ENCODE assay signal across 26 cellular contexts in the genomic region with DNA sequence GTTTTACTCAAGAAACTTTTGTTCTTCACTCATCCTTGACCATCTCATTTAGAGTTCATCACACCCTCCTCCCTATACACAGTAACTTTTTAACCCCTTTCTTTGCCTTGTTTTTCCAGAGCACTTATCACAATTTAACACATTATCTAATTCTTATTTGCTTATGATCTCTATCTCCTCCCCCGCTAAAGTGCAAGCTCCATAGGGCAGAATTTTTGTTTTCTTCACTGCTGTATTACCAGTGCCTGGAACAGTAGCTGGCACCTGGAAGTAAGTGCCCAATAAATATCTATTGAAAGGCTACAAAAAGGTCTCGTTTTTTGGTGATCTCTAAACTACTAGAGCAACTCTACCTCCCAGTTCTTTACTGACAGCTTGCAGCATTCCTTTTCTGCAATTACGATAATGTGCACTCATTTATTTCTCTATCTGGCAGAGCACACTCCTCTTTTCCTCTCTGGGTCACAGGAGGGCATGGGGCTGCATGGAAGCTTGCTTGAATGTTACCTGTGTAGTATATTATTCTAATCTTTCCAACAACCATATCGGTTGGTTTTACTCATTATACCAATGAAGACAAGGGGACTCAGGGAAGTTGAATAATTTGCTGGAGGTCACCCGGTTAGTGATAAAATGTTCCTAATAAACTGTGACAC. TPM values are rescaled to one million over a fixed set of nuclear protein-coding genes. Genes with fewer than 3 reads are reported as not detected.
"Had no signal": no experiment of that assay in that cellular context is flagged by ENCODE, and none has a peak within 500 bp of the region (broad histone marks: within the 10 kb centered on the region; RNA-seq: fewer than 3 reads in every experiment).

No MANE protein-coding gene starts in this region.

- H3K4me1 ChIP-seq: Peyer's patch had no signal

- ATAC-seq: K562, Right ventricle myocardium inferior, SK-N-SH treated with all-trans-retinoic acid at 6 μM for 48 hours had no signal

- H2AFZ ChIP-seq: PC-9 had no signal

- H3K9ac ChIP-seq: KMS-11 had no signal

- H3K27me3 Mint-ChIP-seq: IgD-negative memory B cell had no signal

- H3K4me2 ChIP-seq: KMS-11, PC-9 had no signal

- H3K27ac Mint-ChIP-seq: IgD-negative memory B cell had no signal

- H3K4me3 Mint-ChIP-seq: IgD-negative memory B cell had no signal

- H3K4me3 ChIP-seq: K562, PC-9, Peyer's patch, SJCRH30 had no signal

- H3K9me3 ChIP-seq: Peyer's patch, SJCRH30 had no signal

- DNase-seq: Kasumi-1, MM.1S, NCI-H1092 treated with DMSO at 0.1 percent for 48 hours, NCI-H1436, NCI-H187, NCI-H2029, NCI-H2081 treated with DMSO at 0.1 percent for 48 hours, NCI-H2171, NCI-H226, NCI-H446, NCI-H510A, NCI-H524 treated with DMSO at 0.1 percent for 48 hours, NCI-H774, PC-9, Peyer's patch, SHP77 treated with DMSO at 0.1 percent for 48 hours, SJCRH30 had no signal

- H3K36me3 Mint-ChIP-seq: IgD-negative memory B cell had no signal

- H3K27me3 ChIP-seq: Peyer's patch, SJCRH30 had no signal

- H3K36me3 ChIP-seq: Peyer's patch, SJCRH30 had no signal

- H3K4me1 Mint-ChIP-seq: IgD-negative memory B cell had no signal

- FAIRE-seq: K562 had no signal

- H3K27ac ChIP-seq: KMS-11, PC-9, Peyer's patch, SJCRH30 had no signal

RNA-seq across cellular contexts. Expression of gene CHST9, which starts 57.4 kb away (rescaled TPM):
- total RNA-seq: HT1080, K562, M059J, OCI-LY7, RPMI7951 had no signal
- polyA plus RNA-seq: IgD-negative memory B cell, K562 had no signal
